In genomic region chr22:25353516-25354445, GRCh38 we compare ENCODE assay signal across 27 cellular contexts.
DNase-seq lines count a peak whose midpoint lies in the region; ATAC-seq, FAIRE-seq and TF ChIP-seq lines count a peak whose summit lies in the region.
"Had no signal": no experiment of that assay in that cellular context is flagged by ENCODE, and none has a peak within 500 bp of the region (broad histone marks: within the 10 kb centered on the region; RNA-seq: fewer than 3 reads in every experiment).

No MANE protein-coding gene starts in this region.

- no peak overlapping the region for H3K4me3 Mint-ChIP-seq in activated naive CD4-positive, alpha-beta T cell treated with anti-CD3 and anti-CD28 coated beads, Interleukin-2, amount 10 ng/mL, durations not matched to agents 7 days and 5 days
- H3K4me3 Mint-ChIP-seq in activated naive CD4-positive, alpha-beta T cell treated with anti-CD3 and anti-CD28 coated beads for 36 hours = no peak overlapping the region
- H3K4me3 Mint-ChIP-seq: B cell, H9, HFFc6 had no signal

- no peaks in the 10 kb centered on the region for H3K4me1 ChIP-seq in suprapubic skin

- H3K36me3 ChIP-seq in bronchial epithelial cell (ENCODE audit: control insufficient read depth, insufficient read depth, low read length) = peaks cover 18% of the 10 kb centered on the region
- peaks cover 66% of the 10 kb centered on the region for H3K36me3 ChIP-seq in suprapubic skin

- FAIRE-seq in bronchial epithelial cell (lab: Jason Lieb, UNC) = peak; percentile 58
- FAIRE-seq: A204.1, D721Med, GM19239, HepG2, K562 had no signal

- peak; percentile 13 for DNase-seq in activated naive CD4-positive, alpha-beta T cell treated with anti-CD3 and anti-CD28 coated beads, Interleukin-2, amount 10 ng/mL, durations not matched to agents 7 days and 5 days
- DNase-seq in activated naive CD4-positive, alpha-beta T cell treated with anti-CD3 and anti-CD28 coated beads for 36 hours = no peak
- no peak for DNase-seq in bronchial epithelial cell (ENCODE audit: low read depth)
- DNase-seq in mesenteric fat pad (ENCODE audit: low spot score) = peak; percentile 72
- peak; percentile 44 to 76 for DNase-seq in suprapubic skin (ENCODE audit: low spot score in 2 of 2)
- DNase-seq in AG08395 (ENCODE audit: low spot score) = no peak
- DNase-seq: DMS53, GDM1, H9, HFFc6, MM.1S, NCI-H1048, NCI-H1417 treated with DMSO at 0.1 percent for 48 hours, NCI-H187 treated with DMSO at 0.1 percent for 48 hours, NCI-H2107, NCI-H69, PC-9, SIG-M5 had no signal

- ATAC-seq in HG03571 (IDR thresholded peaks at IDR 0.05; ENCODE audit: unreplicated experiment) = no peak
- no peak for ATAC-seq in GM21367 (IDR thresholded peaks at IDR 0.05; ENCODE audit: unreplicated experiment)
- ATAC-seq: HepG2, K562 had no signal

- TF ChIP-seq CTCF in bronchial epithelial cell (IDR thresholded peaks at IDR 0.05; ENCODE audit: insufficient read depth, low read length, severe bottlenecking) (no peak), suprapubic skin (IDR thresholded peaks at IDR 0.05) (no peak)

- TF ChIP-seq POLR2A in suprapubic skin (IDR thresholded peaks at IDR 0.05) = no peak

- CTCF ChIA-PET in activated naive CD4-positive, alpha-beta T cell treated with anti-CD3 and anti-CD28 coated beads, Interleukin-2, amount 10 ng/mL, durations not matched to agents 7 days and 5 days (lab: Charles Lee) = interaction anchor here (0.6 to 1.3 kb wide), 2 partner anchors 9 to 94 kb away, joined by 3 read pairs; no protein-coding TSS in a partner anchor
- CTCF ChIA-PET in activated naive CD4-positive, alpha-beta T cell treated with anti-CD3 and anti-CD28 coated beads for 36 hours (lab: Charles Lee) = interaction anchor here (0.7 kb wide), 1 partner anchor 25 kb away, joined by 3 read pairs; no protein-coding TSS in a partner anchor

- no peak for TF ChIP-seq EP300 in suprapubic skin (IDR thresholded peaks at IDR 0.05)

- H3K4me1 Mint-ChIP-seq in activated naive CD4-positive, alpha-beta T cell treated with anti-CD3 and anti-CD28 coated beads, Interleukin-2, amount 10 ng/mL, durations not matched to agents 7 days and 5 days = peaks cover 4% of the 10 kb centered on the region
- no peaks in the 10 kb centered on the region for H3K4me1 Mint-ChIP-seq in activated naive CD4-positive, alpha-beta T cell treated with anti-CD3 and anti-CD28 coated beads for 36 hours (ENCODE audit: low read depth)
- H3K4me1 Mint-ChIP-seq: B cell, H9 had no signal

- no peak overlapping the region for H3K27ac ChIP-seq in suprapubic skin
- H3K27ac ChIP-seq: PC-9, RWPE1 had no signal

- no peak overlapping the region for H3K27ac Mint-ChIP-seq in activated naive CD4-positive, alpha-beta T cell treated with anti-CD3 and anti-CD28 coated beads, Interleukin-2, amount 10 ng/mL, durations not matched to agents 7 days and 5 days
- no peak overlapping the region for H3K27ac Mint-ChIP-seq in activated naive CD4-positive, alpha-beta T cell treated with anti-CD3 and anti-CD28 coated beads for 36 hours
- H3K27ac Mint-ChIP-seq: B cell, HFFc6 had no signal

- H3K9me3 Mint-ChIP-seq in activated naive CD4-positive, alpha-beta T cell treated with anti-CD3 and anti-CD28 coated beads, Interleukin-2, amount 10 ng/mL, durations not matched to agents 7 days and 5 days = no peaks in the 10 kb centered on the region
- no peaks in the 10 kb centered on the region for H3K9me3 Mint-ChIP-seq in activated naive CD4-positive, alpha-beta T cell treated with anti-CD3 and anti-CD28 coated beads for 36 hours
- H3K9me3 Mint-ChIP-seq: HFFc6 had no signal

- H3K9me3 ChIP-seq in suprapubic skin = no peaks in the 10 kb centered on the region

- H3K4me3 ChIP-seq in bronchial epithelial cell (ENCODE audit: low read depth, low read length) (no peak overlapping the region), suprapubic skin (no peak overlapping the region)
- H3K4me3 ChIP-seq: K562, PC-9 had no signal

- peaks cover 39% of the 10 kb centered on the region for H3K36me3 Mint-ChIP-seq in activated naive CD4-positive, alpha-beta T cell treated with anti-CD3 and anti-CD28 coated beads, Interleukin-2, amount 10 ng/mL, durations not matched to agents 7 days and 5 days
- peaks cover 43% of the 10 kb centered on the region for H3K36me3 Mint-ChIP-seq in activated naive CD4-positive, alpha-beta T cell treated with anti-CD3 and anti-CD28 coated beads for 36 hours (ENCODE audit: low read depth)

- WGBS in suprapubic skin = 95% methylated on average over 22 of the region's 22 CpGs

- intact Hi-C loops in activated naive CD4-positive, alpha-beta T cell treated with anti-CD3 and anti-CD28 coated beads for 36 hours (cut with micrococcal nuclease) = no loop called here

- H3K27me3 Mint-ChIP-seq in activated naive CD4-positive, alpha-beta T cell treated with anti-CD3 and anti-CD28 coated beads, Interleukin-2, amount 10 ng/mL, durations not matched to agents 7 days and 5 days = no peaks in the 10 kb centered on the region
- no peaks in the 10 kb centered on the region for H3K27me3 Mint-ChIP-seq in activated naive CD4-positive, alpha-beta T cell treated with anti-CD3 and anti-CD28 coated beads for 36 hours (ENCODE audit: low read depth)
- H3K27me3 Mint-ChIP-seq: B cell had no signal

- no peaks in the 10 kb centered on the region for H3K27me3 ChIP-seq in bronchial epithelial cell (ENCODE audit: control insufficient read depth, insufficient read depth, low read length)
- H3K27me3 ChIP-seq in suprapubic skin = no peaks in the 10 kb centered on the region

Comparison
In these comparisons a context has a peak if more than half of its experiments do, and no peak if none do; other contexts are left out.
1. DNase-seq: peak in activated naive CD4-positive, alpha-beta T cell treated with anti-CD3 and anti-CD28 coated beads, Interleukin-2, amount 10 ng/mL, durations not matched to agents 7 days and 5 days (single experiment), mesenteric fat pad (single experiment) and suprapubic skin (2 of 2); none in activated naive CD4-positive, alpha-beta T cell treated with anti-CD3 and anti-CD28 coated beads for 36 hours (single experiment), bronchial epithelial cell (single experiment) and AG08395 (single experiment).